ENCODE assay signal across 20 cellular contexts in the genomic region with DNA sequence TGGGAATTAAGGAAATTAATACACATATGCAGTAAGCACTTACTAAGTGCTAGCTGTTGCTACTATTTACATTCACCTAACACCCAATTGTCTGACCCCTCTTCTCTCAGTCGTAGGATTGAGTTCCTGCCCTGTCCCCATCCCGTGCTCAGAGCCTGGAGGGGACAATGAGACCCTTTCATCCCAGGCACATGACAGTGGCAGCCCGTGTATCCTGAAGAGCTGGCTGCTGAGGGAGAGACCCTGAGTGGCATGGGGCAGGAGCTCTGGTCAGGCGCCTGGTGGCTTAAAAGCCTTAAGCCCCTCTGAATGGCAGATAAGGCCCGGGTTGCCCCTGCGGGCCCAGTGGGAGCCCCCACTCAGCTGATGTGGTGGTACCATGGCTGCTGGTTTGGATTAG.
DNase-seq lines count a peak whose midpoint lies in the region; ATAC-seq, FAIRE-seq and TF ChIP-seq lines count a peak whose summit lies in the region.
"Had no signal": no experiment of that assay in that cellular context is flagged by ENCODE, and none has a peak within 500 bp of the region (broad histone marks: within the 10 kb centered on the region; RNA-seq: fewer than 3 reads in every experiment).

No MANE protein-coding gene starts in this region.

- H3K27me3 ChIP-seq in osteoblast (ENCODE audit: insufficient read depth, low read length): peaks cover 19% of the 10 kb centered on the region
- no peaks in the 10 kb centered on the region for H3K27me3 ChIP-seq in upper lobe of right lung
- H3K27me3 ChIP-seq in Karpas-422 (ENCODE audit: low read length): no peaks in the 10 kb centered on the region

- H3K9me3 Mint-ChIP-seq in osteocyte (ENCODE audit: unreplicated experiment): no peaks in the 10 kb centered on the region
- H3K9me3 Mint-ChIP-seq: CD4-positive, alpha-beta memory T cell; H9 had no signal

- peaks cover 8% of the 10 kb centered on the region for H3K36me3 Mint-ChIP-seq in osteocyte (ENCODE audit: unreplicated experiment)
- H3K36me3 Mint-ChIP-seq: CD4-positive, alpha-beta memory T cell had no signal

- peak; percentile 31 for DNase-seq in activated effector memory CD4-positive, alpha-beta T cell treated with anti-CD3 and anti-CD28 coated beads, Interleukin-2, amount 50 U/mL, for 16 hours
- no peak for DNase-seq in activated effector memory CD4-positive, alpha-beta T cell treated with Interleukin-2 at 50 U/mL for 16 hours
- DNase-seq in kidney (peak; percentile 37), osteoblast (ENCODE audit: insufficient read length, low spot score, missing footprints) (peak; percentile 30), upper lobe of right lung (peak; percentile 50), Karpas-422 (no peak), osteocyte (ENCODE audit: extremely low spot score, unreplicated experiment) (no peak)
- DNase-seq: AML-193; CD4-positive, alpha-beta memory T cell; DMS153; DMS79 treated with DMSO at 0.1 percent for 48 hours; GF-D8; H9 had no signal

- peaks cover 3 to 14% of the 10 kb centered on the region in 2 donors for H3K4me1 ChIP-seq in kidney (ENCODE audit: control insufficient read depth in 1 of 2, insufficient read depth in 1 of 2, low read depth in 1 of 2, low read length in 2 of 2)
- no peaks in the 10 kb centered on the region for H3K4me1 ChIP-seq in osteoblast (ENCODE audit: insufficient read depth, low read length)
- no peaks in the 10 kb centered on the region for H3K4me1 ChIP-seq in upper lobe of right lung
- H3K4me1 ChIP-seq in Karpas-422 (ENCODE audit: low read length): no peaks in the 10 kb centered on the region

- intact Hi-C loops in kidney (cut with DNase I) (loop anchor here (10.0 kb wide), 1 partner anchor 1032 kb away; no protein-coding TSS in a partner anchor), upper lobe of right lung (cut with DNase I) (no loop called here)

- H3K9ac ChIP-seq in kidney (ENCODE audit: low read length in 2 of 2) (no peak overlapping the region), Karpas-422 (ENCODE audit: low read length) (no peak overlapping the region)

- H3K79me2 ChIP-seq in osteoblast (ENCODE audit: insufficient read depth, low read length) (no peaks in the 10 kb centered on the region), Karpas-422 (ENCODE audit: low read length) (no peaks in the 10 kb centered on the region)

- peaks cover 3% of the 10 kb centered on the region for H3K4me1 Mint-ChIP-seq in osteocyte (ENCODE audit: unreplicated experiment)
- H3K4me1 Mint-ChIP-seq: H9 had no signal

- no peaks in the 10 kb centered on the region for H3K9me2 ChIP-seq in Karpas-422 (replicated peaks; ENCODE audit: insufficient read depth, low read length)

- FAIRE-seq in kidney (lab: Jason Lieb, UNC): no peak
- FAIRE-seq: A549, GM19239, H1, HepG2 had no signal

- H4K20me1 ChIP-seq in osteoblast (ENCODE audit: insufficient read depth, low read length) (no peaks in the 10 kb centered on the region), Karpas-422 (ENCODE audit: insufficient read depth, low read depth, low read length) (no peaks in the 10 kb centered on the region; the same call in 1 of the 2 replicates)

- H3K36me3 ChIP-seq in kidney (ENCODE audit: control insufficient read depth in 1 of 2, insufficient read depth in 2 of 2, low read length in 2 of 2) (no peaks in the 10 kb centered on the region), osteoblast (ENCODE audit: insufficient read depth, low read length) (no peaks in the 10 kb centered on the region), upper lobe of right lung (no peaks in the 10 kb centered on the region), Karpas-422 (ENCODE audit: insufficient read depth, low read length) (no peaks in the 10 kb centered on the region)

- ATAC-seq in upper lobe of right lung: no peak
- no peak for ATAC-seq in GM18861 (IDR thresholded peaks at IDR 0.05; ENCODE audit: unreplicated experiment)
- ATAC-seq: A549, HepG2 had no signal

- H2AFZ ChIP-seq in osteoblast (ENCODE audit: low read length) (no peak overlapping the region), Karpas-422 (ENCODE audit: low read length) (no peak overlapping the region)

- H3K4me3 ChIP-seq in kidney (ENCODE audit: low read length in 2 of 2): no peak overlapping the region
- H3K4me3 ChIP-seq in osteoblast (ENCODE audit: insufficient read depth, low read length): no peak overlapping the region
- no peak overlapping the region for H3K4me3 ChIP-seq in upper lobe of right lung
- no peak overlapping the region for H3K4me3 ChIP-seq in Karpas-422 (ENCODE audit: low read length)
- H3K4me3 ChIP-seq: A549 had no signal

- H3K27me3 Mint-ChIP-seq in osteocyte (ENCODE audit: unreplicated experiment): no peaks in the 10 kb centered on the region

- H3K4me2 ChIP-seq in osteoblast (ENCODE audit: insufficient read depth, low read length): no peak overlapping the region
- H3K4me2 ChIP-seq in Karpas-422 (ENCODE audit: low read depth, low read length, poor library complexity, severe bottlenecking): no peak overlapping the region
- H3K4me2 ChIP-seq: A549 had no signal

- no peaks in the 10 kb centered on the region for H3K9me3 ChIP-seq in kidney (ENCODE audit: control insufficient read depth in 1 of 2, low read length in 2 of 2)
- peaks cover 2% of the 10 kb centered on the region for H3K9me3 ChIP-seq in osteoblast (ENCODE audit: low read depth, low read length)
- H3K9me3 ChIP-seq in upper lobe of right lung: no peaks in the 10 kb centered on the region
- H3K9me3 ChIP-seq in Karpas-422 (ENCODE audit: low read length): no peaks in the 10 kb centered on the region
- H3K9me3 ChIP-seq: A549 had no signal

- H3K4me3 Mint-ChIP-seq in osteocyte (ENCODE audit: unreplicated experiment): no peak overlapping the region
- H3K4me3 Mint-ChIP-seq: CD4-positive, alpha-beta memory T cell; H9 had no signal

- no peak overlapping the region for H3K27ac Mint-ChIP-seq in osteocyte (ENCODE audit: unreplicated experiment)
- H3K27ac Mint-ChIP-seq: CD4-positive, alpha-beta memory T cell had no signal

- H3K27ac ChIP-seq in kidney (ENCODE audit: low read depth in 2 of 2, low read length in 2 of 2) (no peak overlapping the region), osteoblast (ENCODE audit: low read depth, low read length) (no peak overlapping the region), upper lobe of right lung (no peak overlapping the region), Karpas-422 (ENCODE audit: low read length) (no peak overlapping the region)
- H3K27ac ChIP-seq: 22Rv1, A549, C4-2B had no signal

- TF ChIP-seq CTCF in kidney (IDR thresholded peaks at IDR 0.05; ENCODE audit: borderline replicate concordance, extremely low read depth, insufficient read depth) (no peak), osteoblast (IDR thresholded peaks at IDR 0.05; ENCODE audit: extremely low read depth, low read depth, low read length) (no peak), upper lobe of right lung (IDR thresholded peaks at IDR 0.05) (no peak), osteocyte (IDR thresholded peaks at IDR 0.05) (no peak)

Comparison
In these comparisons a context has a peak if more than half of its experiments do, and no peak if none do; other contexts are left out.
1. DNase-seq: peak in activated effector memory CD4-positive, alpha-beta T cell treated with anti-CD3 and anti-CD28 coated beads, Interleukin-2, amount 50 U/mL, for 16 hours (single experiment), kidney (single experiment), osteoblast (single experiment) and upper lobe of right lung (single experiment); none in activated effector memory CD4-positive, alpha-beta T cell treated with Interleukin-2 at 50 U/mL for 16 hours (single experiment), Karpas-422 (single experiment) and osteocyte (single experiment).